2 cellular contexts compared by ENCODE assay signal in the genomic region with DNA sequence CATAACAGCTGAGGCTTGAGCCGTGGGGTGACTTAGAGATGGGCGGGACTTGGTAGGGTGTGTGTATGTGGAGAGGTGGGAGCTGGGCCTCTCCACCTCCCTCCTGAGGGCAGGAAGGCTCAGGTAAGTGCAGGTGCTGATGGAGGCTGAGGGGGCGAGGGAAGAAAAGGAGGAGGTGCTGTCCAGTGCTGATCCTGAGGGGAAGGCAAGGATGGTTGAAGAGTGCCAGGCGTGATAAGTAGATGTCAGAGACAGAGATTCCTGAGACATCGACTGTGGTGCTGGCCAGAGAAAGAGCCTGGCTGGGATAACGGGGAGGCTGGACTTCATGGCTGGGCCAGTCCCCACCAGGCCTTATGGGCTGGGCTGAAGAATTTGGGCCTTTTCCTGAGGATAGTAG.
TF ChIP-seq lines count a peak whose summit lies in the region.

No MANE protein-coding gene starts in this region.

TF ChIP-seq in HEK293, 187 proteins besides CTCF, POLR2A, EP300 and RAD21 (continued from another document):
- TF ChIP-seq, protein P1, sequence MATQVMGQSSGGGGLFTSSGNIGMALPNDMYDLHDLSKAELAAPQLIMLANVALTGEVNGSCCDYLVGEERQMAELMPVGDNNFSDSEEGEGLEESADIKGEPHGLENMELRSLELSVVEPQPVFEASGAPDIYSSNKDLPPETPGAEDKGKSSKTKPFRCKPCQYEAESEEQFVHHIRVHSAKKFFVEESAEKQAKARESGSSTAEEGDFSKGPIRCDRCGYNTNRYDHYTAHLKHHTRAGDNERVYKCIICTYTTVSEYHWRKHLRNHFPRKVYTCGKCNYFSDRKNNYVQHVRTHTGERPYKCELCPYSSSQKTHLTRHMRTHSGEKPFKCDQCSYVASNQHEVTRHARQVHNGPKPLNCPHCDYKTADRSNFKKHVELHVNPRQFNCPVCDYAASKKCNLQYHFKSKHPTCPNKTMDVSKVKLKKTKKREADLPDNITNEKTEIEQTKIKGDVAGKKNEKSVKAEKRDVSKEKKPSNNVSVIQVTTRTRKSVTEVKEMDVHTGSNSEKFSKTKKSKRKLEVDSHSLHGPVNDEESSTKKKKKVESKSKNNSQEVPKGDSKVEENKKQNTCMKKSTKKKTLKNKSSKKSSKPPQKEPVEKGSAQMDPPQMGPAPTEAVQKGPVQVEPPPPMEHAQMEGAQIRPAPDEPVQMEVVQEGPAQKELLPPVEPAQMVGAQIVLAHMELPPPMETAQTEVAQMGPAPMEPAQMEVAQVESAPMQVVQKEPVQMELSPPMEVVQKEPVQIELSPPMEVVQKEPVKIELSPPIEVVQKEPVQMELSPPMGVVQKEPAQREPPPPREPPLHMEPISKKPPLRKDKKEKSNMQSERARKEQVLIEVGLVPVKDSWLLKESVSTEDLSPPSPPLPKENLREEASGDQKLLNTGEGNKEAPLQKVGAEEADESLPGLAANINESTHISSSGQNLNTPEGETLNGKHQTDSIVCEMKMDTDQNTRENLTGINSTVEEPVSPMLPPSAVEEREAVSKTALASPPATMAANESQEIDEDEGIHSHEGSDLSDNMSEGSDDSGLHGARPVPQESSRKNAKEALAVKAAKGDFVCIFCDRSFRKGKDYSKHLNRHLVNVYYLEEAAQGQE (tag by site-specific recombination; IDR thresholded peaks at IDR 0.05), result peak; percentile 97
- no peak for TF ChIP-seq ZNF558 (tag by site-specific recombination; IDR thresholded peaks at IDR 0.05)
- no peak for TF ChIP-seq ZNF391 (tag by site-specific recombination; IDR thresholded peaks at IDR 0.05; ENCODE audit: borderline replicate concordance, low read depth)
TF ChIP-seq in HEK293: peak in this region for 3.

TF ChIP-seq in K562, 482 proteins besides CTCF, POLR2A, EP300 and RAD21 (continued from another document):
- TF ChIP-seq ZFP91 (CRISPR knock-in tag; IDR thresholded peaks at IDR 0.05), result no peak
- TF ChIP-seq, protein P1 (CRISPR knock-in tag; IDR thresholded peaks at IDR 0.05; ENCODE audit: low read depth), result 0 out of 2 replicates have a peak, but pooled peaks have one; percentile 29
- TF ChIP-seq CBX1 (IDR thresholded peaks at IDR 0.05; ENCODE audit: low read depth), result peak; percentile 63; the same call in 1 of the 2 replicates
- no peak for TF ChIP-seq ZSCAN29 (IDR thresholded peaks at IDR 0.05)
- TF ChIP-seq ZBTB17 (CRISPR knock-in tag; IDR thresholded peaks at IDR 0.05), result peak; percentile 97
- peak in 1 of 2 experiments; percentile 96; a peak in 2 of 3 replicates for TF ChIP-seq CBX3 (IDR thresholded peaks at IDR 0.05; ENCODE audit: borderline replicate concordance in 1 of 2, low read length in 2 of 2)
- peak in 1 of 2 experiments; percentile 94; a peak in 2 of 4 replicates for TF ChIP-seq MLLT1 (IDR thresholded peaks at IDR 0.05)
- TF ChIP-seq FOXK1 (CRISPR knock-in tag; IDR thresholded peaks at IDR 0.05; ENCODE audit: borderline replicate concordance), result no peak
- TF ChIP-seq ZNF324 (CRISPR knock-in tag; IDR thresholded peaks at IDR 0.05), result peak; percentile 100
- 0 out of 4 replicates have a peak, but pooled peaks of 1 of the 2 experiments have one; percentile 47 for TF ChIP-seq ZMIZ1 (IDR thresholded peaks at IDR 0.05; ENCODE audit: low read depth in 2 of 2, low read length in 2 of 2)
- peak; percentile 93 for TF ChIP-seq EHMT2 (IDR thresholded peaks at IDR 0.05)
- peak; percentile 94 for TF ChIP-seq CBX5 (IDR thresholded peaks at IDR 0.05; ENCODE audit: borderline replicate concordance, low read depth)
